ENCODE assay signal across 8 cellular contexts in the genomic region with DNA sequence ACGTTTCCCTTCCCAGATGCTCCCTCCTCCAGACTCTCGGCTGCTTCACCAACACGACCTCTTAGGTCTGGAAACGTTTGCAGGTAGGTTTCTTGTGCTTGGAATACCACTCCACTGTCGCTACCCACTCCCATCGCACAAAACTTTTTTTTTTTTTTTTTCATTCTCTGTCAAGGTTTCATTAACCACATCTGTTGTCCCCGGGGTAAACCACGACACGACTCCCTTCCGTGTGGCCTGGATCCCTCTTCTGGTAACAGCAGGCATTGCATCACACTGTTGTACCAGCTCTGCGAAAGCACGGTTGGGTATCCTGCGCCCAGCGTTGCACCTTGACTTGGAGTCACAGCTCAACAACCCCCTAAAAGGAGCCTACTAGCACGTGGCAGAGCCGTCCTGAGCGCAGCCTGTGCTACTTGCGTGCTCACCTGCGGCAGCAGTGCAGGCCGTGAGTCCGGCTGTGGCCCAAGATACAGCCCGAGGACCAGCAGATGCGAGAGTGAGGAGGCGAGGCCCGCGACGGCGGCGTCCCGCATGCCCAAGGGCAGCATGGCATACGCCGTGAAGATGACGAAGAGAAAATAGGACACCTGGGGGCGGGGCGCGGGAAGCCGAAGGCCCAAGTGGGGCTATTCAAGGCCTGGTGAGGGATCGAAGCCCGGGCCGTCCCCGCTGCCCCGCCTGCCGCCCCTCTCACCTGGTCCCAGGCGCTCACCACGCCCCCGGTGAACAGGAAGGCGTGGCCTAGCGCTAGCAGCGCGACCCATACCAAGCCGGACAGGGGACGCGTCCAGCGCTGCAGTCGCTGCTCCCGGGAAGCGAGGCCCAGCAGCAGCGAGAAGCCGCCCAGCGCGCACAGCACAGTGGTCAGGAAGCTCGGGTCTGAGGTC. TPM values are rescaled to one million over a fixed set of nuclear protein-coding genes. Genes with fewer than 3 reads are reported as not detected.
DNase-seq lines count a peak whose midpoint lies in the region; ATAC-seq and TF ChIP-seq lines count a peak whose summit lies in the region.

No MANE protein-coding gene starts in this region.

- H3K27ac ChIP-seq in esophagus muscularis mucosa (replicated peaks in 1 of 4), result no peak overlapping the region

- ATAC-seq in GM19455 (IDR thresholded peaks at IDR 0.05; ENCODE audit: unreplicated experiment) (peak; percentile 67), HG03565 (IDR thresholded peaks at IDR 0.05; ENCODE audit: unreplicated experiment) (peak; percentile 70)
- ATAC-seq in natural killer cell treated with Interleukin-12 subunit alpha and Interleukin-12 subunit beta and Interleukin-15 and Interleukin-18, amount 100 ng/mL, for 72 hours, result peak; percentile 68 to 71
- peak; percentile 77 for ATAC-seq in stimulated activated naive CD8-positive, alpha-beta T cell treated with anti-CD3 and anti-CD28 coated beads, Interleukin-15, Interleukin-2, amounts not matched to agents 100 U/mL and 50 U/mL, for 24 hours

- H3K27me3 Mint-ChIP-seq in natural killer cell treated with Interleukin-12 subunit alpha and Interleukin-12 subunit beta and Interleukin-15 and Interleukin-18, amount 100 ng/mL, for 72 hours, result peaks cover 8 to 18% of the 10 kb centered on the region in 2 donors

- peaks cover 6% of the 10 kb centered on the region for H3K36me3 Mint-ChIP-seq in natural killer cell treated with Interleukin-12 subunit alpha and Interleukin-12 subunit beta and Interleukin-15 and Interleukin-18, amount 100 ng/mL, for 72 hours

- H3K36me3 ChIP-seq in NT2/D1 (ENCODE audit: insufficient read depth, insufficient read length, low read length), result no peaks in the 10 kb centered on the region
- peaks cover 0 to 36% (median 0%) of the 10 kb centered on the region in 4 donors for H3K36me3 ChIP-seq in esophagus muscularis mucosa

- H3K9me3 ChIP-seq in NT2/D1 (ENCODE audit: insufficient read depth, low read length) (no peaks in the 10 kb centered on the region), esophagus muscularis mucosa (no peaks in the 10 kb centered on the region)

- WGBS in esophagus muscularis mucosa, result 18% methylated on average over 32 of the region's 62 CpGs

- TF ChIP-seq POLR2A in esophagus muscularis mucosa (IDR thresholded peaks at IDR 0.05; ENCODE audit: low read depth), result no peak

- H3K9ac ChIP-seq in NT2/D1 (ENCODE audit: insufficient read length, low read depth), result peak overlapping the region; percentile 66

- intact Hi-C loops in esophagus muscularis mucosa (cut with DNase I), result loop anchor here (2.0 kb wide), 1 partner anchor 104 kb away; no protein-coding TSS in a partner anchor

- H3K4me3 ChIP-seq in NT2/D1 (ENCODE audit: insufficient read length, low read depth), result peak overlapping the region; percentile 35
- H3K4me3 ChIP-seq in esophagus muscularis mucosa, result peak overlapping the region; percentile 21 to 56 (median 44)

- peak overlapping the region; percentile 62 to 75 for H3K27ac Mint-ChIP-seq in natural killer cell treated with Interleukin-12 subunit alpha and Interleukin-12 subunit beta and Interleukin-15 and Interleukin-18, amount 100 ng/mL, for 72 hours

- H3K9me3 Mint-ChIP-seq in natural killer cell treated with Interleukin-12 subunit alpha and Interleukin-12 subunit beta and Interleukin-15 and Interleukin-18, amount 100 ng/mL, for 72 hours, result no peaks in the 10 kb centered on the region

- peaks cover 65% of the 10 kb centered on the region for H3K27me3 ChIP-seq in NT2/D1 (ENCODE audit: insufficient read depth, insufficient read length)
- H3K27me3 ChIP-seq in esophagus muscularis mucosa, result peaks cover 0 to 50% (median 21%) of the 10 kb centered on the region in 4 donors

- H3K4me3 Mint-ChIP-seq in natural killer cell treated with Interleukin-12 subunit alpha and Interleukin-12 subunit beta and Interleukin-15 and Interleukin-18, amount 100 ng/mL, for 72 hours, result peak overlapping the region; percentile 91

- DNase-seq in COR-L47 (lab: John Stamatoyannopoulos, UW) (peak; percentile 79), NT2/D1 (ENCODE audit: low read depth, low spot score) (peak; percentile 30), activated T-cell treated with anti-CD3 and anti-CD28 coated beads for 48 hours (ENCODE audit: low read depth) (peak; percentile 73), esophagus muscularis mucosa (ENCODE audit: extremely low spot score) (no peak)
- peak; percentile 82 for DNase-seq in natural killer cell treated with Interleukin-12 subunit alpha and Interleukin-12 subunit beta and Interleukin-15 and Interleukin-18, amount 100 ng/mL, for 72 hours (ENCODE audit: low spot score)
- peak; percentile 82 for DNase-seq in stimulated activated naive CD8-positive, alpha-beta T cell treated with anti-CD3 and anti-CD28 coated beads, Interleukin-15, Interleukin-2, amounts not matched to agents 100 U/mL and 50 U/mL, for 24 hours

- no peak for TF ChIP-seq EP300 in esophagus muscularis mucosa (IDR thresholded peaks at IDR 0.05)

- H3K4me1 Mint-ChIP-seq in natural killer cell treated with Interleukin-12 subunit alpha and Interleukin-12 subunit beta and Interleukin-15 and Interleukin-18, amount 100 ng/mL, for 72 hours (ENCODE audit: low read depth in 2 of 2), result peaks cover 52 to 61% of the 10 kb centered on the region in 2 donors

- peak; percentile 63 to 77 (median 73) for TF ChIP-seq CTCF in esophagus muscularis mucosa (IDR thresholded peaks at IDR 0.05)

- no peaks in the 10 kb centered on the region for H3K4me1 ChIP-seq in NT2/D1 (ENCODE audit: insufficient read depth, insufficient read length)
- peaks cover 32 to 54% (median 39%) of the 10 kb centered on the region in 4 donors for H3K4me1 ChIP-seq in esophagus muscularis mucosa

RNA-seq across cellular contexts. Expression of gene ADCY4, which starts 2.5 kb away (rescaled TPM):
- total RNA-seq in esophagus muscularis mucosa, result 10 to 100 TPM; 21.5 to 36.9 (median 27.9) TPM
- 1 to 10 TPM; 1.0 to 1.9 TPM for total RNA-seq in natural killer cell treated with Interleukin-12 subunit alpha and Interleukin-12 subunit beta and Interleukin-15 and Interleukin-18, amount 100 ng/mL, for 72 hours

RNA-seq across cellular contexts. Expression of gene RIPK3, which starts 7.5 kb away (rescaled TPM):
- total RNA-seq in esophagus muscularis mucosa, result 1 to 10 TPM; 3.8 to 6.4 (median 6.1) TPM
- total RNA-seq in natural killer cell treated with Interleukin-12 subunit alpha and Interleukin-12 subunit beta and Interleukin-15 and Interleukin-18, amount 100 ng/mL, for 72 hours, result 10 to 100 TPM; 12.5 to 15.5 TPM

RNA-seq across cellular contexts. Expression of gene LTB4R, which starts 21.0 kb away (rescaled TPM):
- 1 to 10 TPM in 3 of 4 donors, under 1 TPM in 1; 0.42 to 6.0 (median 2.9) TPM for total RNA-seq in esophagus muscularis mucosa
- 10 to 100 TPM; 13.2 to 37.3 TPM for total RNA-seq in natural killer cell treated with Interleukin-12 subunit alpha and Interleukin-12 subunit beta and Interleukin-15 and Interleukin-18, amount 100 ng/mL, for 72 hours

RNA-seq across cellular contexts. Expression of gene LTB4R2, which starts 22.4 kb away (rescaled TPM):
- total RNA-seq in esophagus muscularis mucosa, result 1 to 10 TPM; 1.7 to 3.7 (median 2.4) TPM
- total RNA-seq in natural killer cell treated with Interleukin-12 subunit alpha and Interleukin-12 subunit beta and Interleukin-15 and Interleukin-18, amount 100 ng/mL, for 72 hours, result 10 to 100 TPM; 13.7 to 27.1 TPM

RNA-seq across cellular contexts. Expression of gene CIDEB, which starts 24.6 kb away (rescaled TPM):
- 10 to 100 TPM in 1 of 4 donors, 1 to 10 TPM in 3; 6.6 to 12.5 (median 8.1) TPM for total RNA-seq in esophagus muscularis mucosa
- 10 to 100 TPM in 1 of 2 donors, 1 to 10 TPM in 1; 6.8 to 20.2 TPM for total RNA-seq in natural killer cell treated with Interleukin-12 subunit alpha and Interleukin-12 subunit beta and Interleukin-15 and Interleukin-18, amount 100 ng/mL, for 72 hours

Comparison
In these comparisons a context has a peak if more than half of its experiments do, and no peak if none do; other contexts are left out.
1. RNA of gene ADCY4, which starts 2.5 kb away (total RNA-seq): 21.5 to 36.9 TPM in esophagus muscularis mucosa; 1.0 to 1.9 TPM in natural killer cell treated with Interleukin-12 subunit alpha and Interleukin-12 subunit beta and Interleukin-15 and Interleukin-18, amount 100 ng/mL, for 72 hours; every median in the first group is over 4 times any median in the second.
2. Peak in every context shown above with its lines, with median percentiles within 50 percentile points of each other: ATAC-seq.